Comparison of ENCODE assay signal across 16 cellular contexts in genomic region chr16:21590287-21590686, GRCh38. TPM values are rescaled to one million over a fixed set of nuclear protein-coding genes. Genes with fewer than 3 reads are reported as not detected.
DNase-seq lines count a peak whose midpoint lies in the region; ATAC-seq and TF ChIP-seq lines count a peak whose summit lies in the region.
"Had no signal": no experiment of that assay in that cellular context is flagged by ENCODE, and none has a peak within 500 bp of the region (broad histone marks: within the 10 kb centered on the region; RNA-seq: fewer than 3 reads in every experiment).

No MANE protein-coding gene starts in this region.

- DNase-seq in CD14-positive monocyte (ENCODE audit: low spot score) (no peak), MV-4-11 (lab: John Stamatoyannopoulos, UW) (peak; percentile 95), activated B cell treated with CpG ODN at 0.5 μM for 24 hours (no peak), NCI-H1105 treated with DMSO at 0.1 percent for 48 hours (lab: John Stamatoyannopoulos, UW) (no peak), NCI-H1694 (lab: John Stamatoyannopoulos, UW) (no peak), NCI-H2171 treated with DMSO at 0.1 percent for 48 hours (lab: John Stamatoyannopoulos, UW) (no peak), activated T-cell treated with anti-CD3 and anti-CD28 coated beads for 4 hours (no peak)
- no peak for DNase-seq in naive thymus-derived CD4-positive, alpha-beta T cell
- DNase-seq: activated naive CD4-positive, alpha-beta T cell treated with anti-CD3 and anti-CD28 coated beads for 36 hours; brain microvascular endothelial cell; KG1; NCI-H2029; NCI-H69; nucleus accumbens had no signal

- H3K4me1 Mint-ChIP-seq in CD14-positive monocyte (peaks cover 70% of the 10 kb centered on the region), activated B cell treated with CpG ODN at 0.5 μM for 24 hours (peaks cover 14% of the 10 kb centered on the region)
- H3K4me1 Mint-ChIP-seq in naive thymus-derived CD4-positive, alpha-beta T cell, result peaks cover 0 to 4% (median 0%) of the 10 kb centered on the region in 7 donors

- no peaks in the 10 kb centered on the region for H3K27me3 ChIP-seq in naive thymus-derived CD4-positive, alpha-beta T cell (ENCODE audit: control insufficient read depth in 2 of 2, insufficient read depth in 2 of 2, low read length in 2 of 2)
- H3K27me3 ChIP-seq: brain microvascular endothelial cell, SJSA1 had no signal

- H3K9me3 Mint-ChIP-seq in CD14-positive monocyte (no peaks in the 10 kb centered on the region), activated B cell treated with CpG ODN at 0.5 μM for 24 hours (no peaks in the 10 kb centered on the region)
- H3K9me3 Mint-ChIP-seq in naive thymus-derived CD4-positive, alpha-beta T cell, result no peaks in the 10 kb centered on the region
- H3K9me3 Mint-ChIP-seq: activated naive CD4-positive, alpha-beta T cell treated with anti-CD3 and anti-CD28 coated beads for 36 hours had no signal

- H3K27me3 Mint-ChIP-seq in CD14-positive monocyte (ENCODE audit: low read depth in 3 of 3), result peaks cover 0 to 3% (median 0%) of the 10 kb centered on the region in 3 donors
- no peaks in the 10 kb centered on the region for H3K27me3 Mint-ChIP-seq in activated B cell treated with CpG ODN at 0.5 μM for 24 hours
- peaks cover 0 to 10% (median 0%) of the 10 kb centered on the region in 5 donors for H3K27me3 Mint-ChIP-seq in naive thymus-derived CD4-positive, alpha-beta T cell

- ATAC-seq in activated B cell treated with CpG ODN at 0.5 μM for 24 hours (ENCODE audit: low read depth), result no peak
- peak; percentile 45 for ATAC-seq in naive thymus-derived CD4-positive, alpha-beta T cell

- H3K36me3 Mint-ChIP-seq in CD14-positive monocyte, result no peaks in the 10 kb centered on the region
- no peaks in the 10 kb centered on the region for H3K36me3 Mint-ChIP-seq in activated B cell treated with CpG ODN at 0.5 μM for 24 hours (ENCODE audit: low read depth)
- H3K36me3 Mint-ChIP-seq in naive thymus-derived CD4-positive, alpha-beta T cell, result no peaks in the 10 kb centered on the region

- POLR2A ChIA-PET in activated B cell treated with CpG ODN at 0.5 μM for 24 hours (lab: Charles Lee), result interaction anchor here (1.0 kb wide), 1 partner anchor 8 kb away, joined by 3 read pairs; no protein-coding TSS in a partner anchor
- POLR2A ChIA-PET in naive thymus-derived CD4-positive, alpha-beta T cell (lab: Charles Lee), result interaction anchor here (0.7 to 1.3 kb wide), 3 partner anchors 13 to 52 kb away, joined by 3 to 5 read pairs (median 3); no protein-coding TSS in a partner anchor

- no peaks in the 10 kb centered on the region for H3K9me3 ChIP-seq in naive thymus-derived CD4-positive, alpha-beta T cell (ENCODE audit: control insufficient read depth in 2 of 3, low read length in 3 of 3)
- H3K9me3 ChIP-seq: SJSA1 had no signal

- no peaks in the 10 kb centered on the region for H3K4me1 ChIP-seq in naive thymus-derived CD4-positive, alpha-beta T cell (ENCODE audit: control insufficient read depth in 2 of 2, insufficient read depth in 2 of 2, low read length in 2 of 2)
- H3K4me1 ChIP-seq: SJSA1 had no signal

- TF ChIP-seq CTCF in CD14-positive monocyte (IDR thresholded peaks at IDR 0.05), result no peak
- TF ChIP-seq CTCF in activated B cell treated with CpG ODN at 0.5 μM for 24 hours (IDR thresholded peaks at IDR 0.05), result no peak

- no peaks in the 10 kb centered on the region for H3K36me3 ChIP-seq in naive thymus-derived CD4-positive, alpha-beta T cell (ENCODE audit: control insufficient read depth in 2 of 3, insufficient read depth in 3 of 3, low read length in 3 of 3)
- H3K36me3 ChIP-seq: brain microvascular endothelial cell, SJSA1 had no signal

- intact Hi-C loops in CD14-positive monocyte (cut with micrococcal nuclease), result loop anchor here (5.0 to 10.0 kb wide), 2 partner anchors 37 to 605 kb away; no protein-coding TSS in a partner anchor
- intact Hi-C loops in activated B cell treated with CpG ODN at 0.5 μM for 24 hours (cut with micrococcal nuclease), result no loop called here
- intact Hi-C loops in naive thymus-derived CD4-positive, alpha-beta T cell (cut with micrococcal nuclease), result no loop called here

- CTCF ChIA-PET in activated B cell treated with CpG ODN at 0.5 μM for 24 hours (lab: Charles Lee), result interaction anchor here (2.2 kb wide), 1 partner anchor 119 kb away, joined by 6 read pairs; no protein-coding TSS in a partner anchor
- CTCF ChIA-PET in naive thymus-derived CD4-positive, alpha-beta T cell (lab: Charles Lee), result interaction anchor here (1.1 to 1.2 kb wide), 2 partner anchors 10 to 55 kb away, joined by 3 read pairs; no protein-coding TSS in a partner anchor

- H3K4me3 Mint-ChIP-seq in CD14-positive monocyte, result peak overlapping the region in 1 of 2 donors; percentile 68
- peak overlapping the region; percentile 19 for H3K4me3 Mint-ChIP-seq in activated B cell treated with CpG ODN at 0.5 μM for 24 hours
- H3K4me3 Mint-ChIP-seq in naive thymus-derived CD4-positive, alpha-beta T cell, result no peak overlapping the region
- H3K4me3 Mint-ChIP-seq: activated naive CD4-positive, alpha-beta T cell treated with anti-CD3 and anti-CD28 coated beads for 36 hours had no signal

- H3K27ac Mint-ChIP-seq in CD14-positive monocyte (peak overlapping the region; percentile 89 to 96 (median 94)), activated B cell treated with CpG ODN at 0.5 μM for 24 hours (peak overlapping the region; percentile 9)
- no peak overlapping the region for H3K27ac Mint-ChIP-seq in naive thymus-derived CD4-positive, alpha-beta T cell
- H3K27ac Mint-ChIP-seq: activated naive CD4-positive, alpha-beta T cell treated with anti-CD3 and anti-CD28 coated beads for 36 hours had no signal

- no peak overlapping the region for H3K27ac ChIP-seq in naive thymus-derived CD4-positive, alpha-beta T cell (ENCODE audit: low read depth, low read length)
- H3K27ac ChIP-seq: brain microvascular endothelial cell, SJSA1 had no signal

- no peak overlapping the region for H3K4me3 ChIP-seq in naive thymus-derived CD4-positive, alpha-beta T cell (ENCODE audit: low read length)
- H3K4me3 ChIP-seq: lung, SJSA1 had no signal

RNA-seq across cellular contexts. Expression of gene METTL9, which starts 9.1 kb away (rescaled TPM):
- polyA plus RNA-seq in CD14-positive monocyte, result 100 to 1,000 TPM; 373 to 400 TPM
- total RNA-seq in activated B cell treated with CpG ODN at 0.5 μM for 24 hours, result 53.3 and 59.2 TPM in 2 replicates
- total RNA-seq in naive thymus-derived CD4-positive, alpha-beta T cell, result 100 to 1,000 TPM in 1 of 5 experiments, 10 to 100 TPM in 4; 68.4 to 128 (median 80.1) TPM
- polyA plus RNA-seq in naive thymus-derived CD4-positive, alpha-beta T cell, result 100 to 1,000 TPM; 116 to 118 TPM

Comparison
In these comparisons a context has a peak if more than half of its experiments do, and no peak if none do; other contexts are left out.
1. H3K27ac Mint-ChIP-seq: peak in CD14-positive monocyte (7 of 7) and activated B cell treated with CpG ODN at 0.5 μM for 24 hours (single experiment); none in naive thymus-derived CD4-positive, alpha-beta T cell (0 of 9).
2. intact Hi-C loops: an anchor here in CD14-positive monocyte (5.0 to 10.0 kb wide); none called in activated B cell treated with CpG ODN at 0.5 μM for 24 hours and naive thymus-derived CD4-positive, alpha-beta T cell.